In genomic region chr5:756171-756570, GRCh38 we compare ENCODE assay signal across 18 cellular contexts. TPM values are rescaled to one million over a fixed set of nuclear protein-coding genes. Genes with fewer than 3 reads are reported as not detected.
DNase-seq lines count a peak whose midpoint lies in the region; ATAC-seq and TF ChIP-seq lines count a peak whose summit lies in the region.
"Had no signal": no experiment of that assay in that cellular context is flagged by ENCODE, and none has a peak within 500 bp of the region (broad histone marks: within the 10 kb centered on the region; RNA-seq: fewer than 3 reads in every experiment).

No MANE protein-coding gene starts in this region.

- H3K4me3 ChIP-seq in mucosa of descending colon (no peak overlapping the region), upper lobe of right lung (no peak overlapping the region)

- H3K36me3 ChIP-seq in mucosa of descending colon (ENCODE audit: low read depth) = no peaks in the 10 kb centered on the region
- no peaks in the 10 kb centered on the region for H3K36me3 ChIP-seq in upper lobe of right lung

- no peak overlapping the region for H3K27ac ChIP-seq in upper lobe of right lung
- H3K27ac ChIP-seq: RWPE1 had no signal

- TF ChIP-seq CTCF in mucosa of descending colon (IDR thresholded peaks at IDR 0.05) = no peak
- TF ChIP-seq CTCF in upper lobe of right lung (IDR thresholded peaks at IDR 0.05) = no peak

- H3K9me3 ChIP-seq in mucosa of descending colon (no peaks in the 10 kb centered on the region), upper lobe of right lung (no peaks in the 10 kb centered on the region)

- peak; percentile 20 for ATAC-seq in Right ventricle myocardium inferior
- ATAC-seq in mucosa of descending colon = peak; percentile 4
- ATAC-seq in upper lobe of right lung = peak; percentile 8
- ATAC-seq in HG03432 (IDR thresholded peaks at IDR 0.05; ENCODE audit: unreplicated experiment) = no peak
- ATAC-seq in HG03097 (IDR thresholded peaks at IDR 0.05; ENCODE audit: low FRiP score, unreplicated experiment) = no peak
- ATAC-seq in stimulated activated naive CD8-positive, alpha-beta T cell treated with anti-CD3 and anti-CD28 coated beads, Interleukin-15, Interleukin-2, amounts not matched to agents 100 U/mL and 50 U/mL, for 24 hours = no peak

- H3K4me1 ChIP-seq in mucosa of descending colon (ENCODE audit: low read depth) (peaks cover 31% of the 10 kb centered on the region), upper lobe of right lung (peaks cover 24% of the 10 kb centered on the region)

- intact Hi-C loops in Right ventricle myocardium inferior (cut with DNase I) (loop anchor here (5.0 kb wide), 1 partner anchor 84 kb away; no protein-coding TSS in a partner anchor), mucosa of descending colon (cut with DNase I, micrococcal nuclease) (no loop called here), upper lobe of right lung (cut with DNase I) (no loop called here)

- H3K27me3 ChIP-seq in upper lobe of right lung = no peaks in the 10 kb centered on the region

- peak; percentile 67 for DNase-seq in activated effector memory CD4-positive, alpha-beta T cell treated with anti-CD3 and anti-CD28 coated beads, Interleukin-2, amount 50 U/mL, for 16 hours
- no peak for DNase-seq in activated effector memory CD4-positive, alpha-beta T cell treated with Interleukin-2 at 50 U/mL for 16 hours
- peak; percentile 71 for DNase-seq in Right ventricle myocardium inferior (ENCODE audit: missing footprints)
- DNase-seq in mucosa of descending colon = peak in 1 of 3 donors; percentile 48
- peak; percentile 62 for DNase-seq in upper lobe of right lung
- DNase-seq in stimulated activated naive CD8-positive, alpha-beta T cell treated with anti-CD3 and anti-CD28 coated beads, Interleukin-15, Interleukin-2, amounts not matched to agents 100 U/mL and 50 U/mL, for 24 hours = no peak
- DNase-seq: activated B cell treated with CpG ODN at 0.5 μM for 24 hours; Calu3; GDM1; Kasumi-1; NCI-H1105 treated with DMSO at 0.1 percent for 48 hours; NCI-H2171 treated with DMSO at 0.1 percent for 48 hours; NK-92 treated with Interleukin-12 subunit alpha and Interleukin-12 subunit beta, amount 100 ng/mL, for 24 hours; T-helper 1 cell had no signal

RNA-seq across cellular contexts. Expression of gene ZDHHC11B, which starts 28.4 kb away (rescaled TPM):
- total RNA-seq in Right ventricle myocardium inferior (14.7 TPM), mucosa of descending colon (1 to 10 TPM in 2 of 3 donors, under 1 TPM in 1; 0.41 to 6.4 (median 4.6) TPM), upper lobe of right lung (8.0 TPM)
- total RNA-seq: fibroblast of villous mesenchyme had no signal

Comparison
In these comparisons a context has a peak if more than half of its experiments do, and no peak if none do; other contexts are left out.
1. DNase-seq: peak in activated effector memory CD4-positive, alpha-beta T cell treated with anti-CD3 and anti-CD28 coated beads, Interleukin-2, amount 50 U/mL, for 16 hours (single experiment), Right ventricle myocardium inferior (single experiment) and upper lobe of right lung (single experiment); none in activated effector memory CD4-positive, alpha-beta T cell treated with Interleukin-2 at 50 U/mL for 16 hours (single experiment) and stimulated activated naive CD8-positive, alpha-beta T cell treated with anti-CD3 and anti-CD28 coated beads, Interleukin-15, Interleukin-2, amounts not matched to agents 100 U/mL and 50 U/mL, for 24 hours (single experiment).
2. ATAC-seq: peak in Right ventricle myocardium inferior (single experiment), mucosa of descending colon (single experiment) and upper lobe of right lung (single experiment); none in HG03432 (single experiment), HG03097 (single experiment) and stimulated activated naive CD8-positive, alpha-beta T cell treated with anti-CD3 and anti-CD28 coated beads, Interleukin-15, Interleukin-2, amounts not matched to agents 100 U/mL and 50 U/mL, for 24 hours (single experiment).